ENCODE assay signal across 8 cellular contexts in genomic region chr12:123150273-123150803, GRCh38. TPM values are rescaled to one million over a fixed set of nuclear protein-coding genes. Genes with fewer than 3 reads are reported as not detected.
DNase-seq lines count a peak whose midpoint lies in the region; ATAC-seq and TF ChIP-seq lines count a peak whose summit lies in the region.

No MANE protein-coding gene starts in this region.

- H3K9me3 Mint-ChIP-seq in natural killer cell (no peaks in the 10 kb centered on the region), endothelial cell (ENCODE audit: unreplicated experiment) (no peaks in the 10 kb centered on the region)

- H3K4me1 Mint-ChIP-seq in natural killer cell (peaks cover 36 to 41% of the 10 kb centered on the region in 2 donors), endothelial cell (ENCODE audit: unreplicated experiment) (peaks cover 26% of the 10 kb centered on the region)

- H3K4me1 ChIP-seq in esophagus (ENCODE audit: control insufficient read depth in 2 of 2, insufficient read depth in 2 of 2, low read length in 1 of 2), result peaks cover 0 to 3% of the 10 kb centered on the region in 2 donors

- peak overlapping the region; percentile 86 for H3K4me3 Mint-ChIP-seq in natural killer cell
- H3K4me3 Mint-ChIP-seq in endothelial cell (ENCODE audit: unreplicated experiment), result no peak overlapping the region

- intact Hi-C loops in natural killer cell (cut with micrococcal nuclease), result loop anchor here (5.0 to 10.0 kb wide), 2 partner anchors 84 to 168 kb away; partner anchors contain the start of genes ARL6IP4, MPHOSPH9 and MTRFR

- ATAC-seq in GM18502 (IDR thresholded peaks at IDR 0.05; ENCODE audit: poor library complexity, unreplicated experiment) (peak; percentile 36), HG03175 (IDR thresholded peaks at IDR 0.05; ENCODE audit: unreplicated experiment) (peak; percentile 16), natural killer cell (peak in 2 of 3 donors; percentile 19 to 33)

- H3K27me3 ChIP-seq in esophagus (ENCODE audit: control insufficient read depth in 1 of 2, insufficient read depth in 2 of 2, low read length in 2 of 2), result no peaks in the 10 kb centered on the region

- WGBS in esophagus, 2 donors, result 1 to 3% methylated on average over 42 to 63 of the region's 63 CpGs

- no peak for TF ChIP-seq CTCF in natural killer cell (IDR thresholded peaks at IDR 0.05)
- TF ChIP-seq CTCF in endothelial cell (IDR thresholded peaks at IDR 0.05; ENCODE audit: unreplicated experiment), result no peak

- H3K27me3 Mint-ChIP-seq in natural killer cell (ENCODE audit: low read depth in 2 of 2) (no peaks in the 10 kb centered on the region), endothelial cell (ENCODE audit: unreplicated experiment) (peaks cover 18% of the 10 kb centered on the region)

- H3K36me3 ChIP-seq in esophagus (ENCODE audit: control insufficient read depth in 2 of 2, insufficient read depth in 2 of 2, low read length in 1 of 2), result no peaks in the 10 kb centered on the region

- H3K9me3 ChIP-seq in esophagus (ENCODE audit: control insufficient read depth in 2 of 2, insufficient read depth in 1 of 2, low read depth in 1 of 2, low read length in 1 of 2), result no peaks in the 10 kb centered on the region

- H3K27ac Mint-ChIP-seq in natural killer cell, result peak overlapping the region; percentile 57 to 71
- no peak overlapping the region for H3K27ac Mint-ChIP-seq in endothelial cell (ENCODE audit: unreplicated experiment)

- H3K27ac ChIP-seq in esophagus (ENCODE audit: low read depth in 2 of 2, low read length in 1 of 2), result peak overlapping the region; percentile 70 to 86

- DNase-seq in activated CD4-positive, alpha-beta T cell treated with anti-CD3 and anti-CD28 coated beads, Interleukin-2, amount 50 U/mL, for 48 hours, result peak; percentile 43 to 47
- DNase-seq in natural killer cell (no peak), NCI-H1092 treated with DMSO at 0.1 percent for 48 hours (lab: John Stamatoyannopoulos, UW) (no peak), endothelial cell (ENCODE audit: low spot score) (no peak)
- DNase-seq in NK-92 treated with Interleukin-12 subunit alpha and Interleukin-12 subunit beta, amount 100 ng/mL, for 24 hours (lab: John Stamatoyannopoulos, UW), result no peak

- peak overlapping the region; percentile 64 to 71 for H3K4me3 ChIP-seq in esophagus (ENCODE audit: low read depth in 1 of 2, low read length in 2 of 2)

- H3K36me3 Mint-ChIP-seq in natural killer cell (no peaks in the 10 kb centered on the region), endothelial cell (ENCODE audit: low read depth, unreplicated experiment) (peaks cover 17% of the 10 kb centered on the region)

RNA-seq across cellular contexts. Expression of gene PITPNM2, which starts 0.6 kb away (rescaled TPM):
- polyA plus RNA-seq in esophagus, result 1 to 10 TPM; 4.1 to 7.8 TPM
- total RNA-seq in natural killer cell (10 to 100 TPM; 38.9 to 94.6 (median 42.5) TPM), endothelial cell (ENCODE audit: unreplicated experiment) (14.3 TPM)

Comparison
In these comparisons a context has a peak if more than half of its experiments do, and no peak if none do; other contexts are left out.
1. DNase-seq: peak in activated CD4-positive, alpha-beta T cell treated with anti-CD3 and anti-CD28 coated beads, Interleukin-2, amount 50 U/mL, for 48 hours (2 of 2); none in natural killer cell (single experiment), NCI-H1092 treated with DMSO at 0.1 percent for 48 hours (single experiment), NK-92 treated with Interleukin-12 subunit alpha and Interleukin-12 subunit beta, amount 100 ng/mL, for 24 hours (single experiment) and endothelial cell (single experiment).
2. Peak in every context shown above with its lines, with median percentiles within 50 percentile points of each other: ATAC-seq.